Comparison of ENCODE assay signal across 22 cellular contexts in the genomic region with DNA sequence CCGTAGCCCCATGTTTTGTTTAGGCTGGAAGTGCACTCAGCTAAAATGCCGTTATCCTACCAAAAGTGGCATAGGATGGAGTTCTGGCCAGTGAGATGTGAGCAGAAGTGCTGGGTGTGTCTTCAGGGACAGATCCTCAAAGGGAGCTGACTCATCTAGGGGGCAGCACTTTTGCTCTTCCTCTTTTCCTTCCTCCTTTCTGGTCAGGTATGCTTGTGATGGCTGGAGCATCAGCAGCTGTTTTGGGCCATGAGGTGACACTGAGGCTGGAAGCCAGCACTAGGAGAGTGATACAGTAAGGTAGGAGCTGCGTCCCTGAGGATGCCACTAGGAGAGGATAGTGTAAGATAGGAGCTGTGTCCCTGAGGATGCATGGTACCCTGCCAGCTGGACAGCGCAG. TPM values are rescaled to one million over a fixed set of nuclear protein-coding genes. Genes with fewer than 3 reads are reported as not detected.
DNase-seq lines count a peak whose midpoint lies in the region; ATAC-seq and TF ChIP-seq lines count a peak whose summit lies in the region.
"Had no signal": no experiment of that assay in that cellular context is flagged by ENCODE, and none has a peak within 500 bp of the region (broad histone marks: within the 10 kb centered on the region; RNA-seq: fewer than 3 reads in every experiment).

No MANE protein-coding gene starts in this region.

- no peak overlapping the region for H3K9ac ChIP-seq in PC-3 (ENCODE audit: low read length)

- peak; percentile 7 for DNase-seq in Right ventricle myocardium inferior (ENCODE audit: missing footprints)
- no peak for DNase-seq in left cardiac atrium
- DNase-seq in HFFc6, result no peak
- DNase-seq in PC-3, result no peak
- no peak for DNase-seq in right atrium auricular region (ENCODE audit: low spot score)
- DNase-seq in activated CD4-positive, CD25-positive, alpha-beta regulatory T cell treated with anti-CD3 and anti-CD28 coated beads, Interleukin-2, amount 50 U/mL, for 72 hours, result no peak
- DNase-seq in DMS 273 treated with DMSO at 0.1 percent for 48 hours (lab: John Stamatoyannopoulos, UW), result no peak
- no peak for DNase-seq in middle frontal gyrus (ENCODE audit: extremely low spot score, low spot score)
- DNase-seq: BE2C; Caco-2; CD4-positive, alpha-beta T cell; DMS153; GDM1; GOT3; NCI-H187; NCI-H2227 treated with DMSO at 0.1 percent for 48 hours; NCI-H524; NCI-H82; RPMI8226 had no signal

- H3K9me2 ChIP-seq in PC-3 (replicated peaks; ENCODE audit: low read length), result no peaks in the 10 kb centered on the region

- H2AFZ ChIP-seq in PC-3 (ENCODE audit: low read length), result no peak overlapping the region

- no peaks in the 10 kb centered on the region for H3K9me3 ChIP-seq in PC-3 (ENCODE audit: low read length)
- no peaks in the 10 kb centered on the region for H3K9me3 ChIP-seq in right atrium auricular region
- H3K9me3 ChIP-seq: BE2C, Caco-2, SJSA1 had no signal

- peaks cover 4% of the 10 kb centered on the region; the same call in 1 of the 2 replicates for H3K9me3 Mint-ChIP-seq in HFFc6
- H3K9me3 Mint-ChIP-seq: CD4-positive, alpha-beta T cell had no signal

- ATAC-seq in Right ventricle myocardium inferior (no peak), left cardiac atrium (no peak), PC-3 (no peak)

- peaks cover 4% of the 10 kb centered on the region for H3K27me3 Mint-ChIP-seq in HFFc6 (ENCODE audit: insufficient read depth)

- CTCF ChIA-PET in PC-3 (lab: Charles Lee), result no interaction called here

- TF ChIP-seq CTCF in HFFc6 (IDR thresholded peaks at IDR 0.05) (peak; percentile 16; the same call in 1 of the 2 replicates), PC-3 (conservative IDR thresholded peaks at IDR 0.05; ENCODE audit: low read depth, low read length) (peak; percentile 22; the same call in 1 of the 2 replicates), right atrium auricular region (IDR thresholded peaks at IDR 0.05) (no peak)

- H3K27me3 ChIP-seq in PC-3 (ENCODE audit: low read length) (no peaks in the 10 kb centered on the region), right atrium auricular region (no peaks in the 10 kb centered on the region)
- H3K27me3 ChIP-seq: BE2C had no signal

- H3K79me2 ChIP-seq in PC-3 (ENCODE audit: low read length), result peaks cover under 1% of the 10 kb centered on the region

- H3K4me3 ChIP-seq in PC-3 (ENCODE audit: low read length) (no peak overlapping the region), right atrium auricular region (no peak overlapping the region)
- H3K4me3 ChIP-seq: SJSA1 had no signal

- H3K4me3 Mint-ChIP-seq in HFFc6, result no peak overlapping the region
- H3K4me3 Mint-ChIP-seq: CD4-positive, alpha-beta T cell had no signal

- H3K27ac ChIP-seq in PC-3 (ENCODE audit: low read length) (no peak overlapping the region), right atrium auricular region (peak overlapping the region; percentile 72 to 82)
- H3K27ac ChIP-seq: SJSA1 had no signal

- no peaks in the 10 kb centered on the region for H3F3A ChIP-seq in PC-3 (ENCODE audit: low read length, unreplicated experiment)

- no peaks in the 10 kb centered on the region for H4K20me1 ChIP-seq in PC-3 (ENCODE audit: low read length)

- H3K27ac Mint-ChIP-seq in HFFc6, result no peak overlapping the region
- H3K27ac Mint-ChIP-seq: CD4-positive, alpha-beta T cell had no signal

- peaks cover 12% of the 10 kb centered on the region for H3K4me1 ChIP-seq in PC-3 (ENCODE audit: insufficient read depth, low read length)
- peaks cover 0 to 31% of the 10 kb centered on the region in 2 donors for H3K4me1 ChIP-seq in right atrium auricular region
- H3K4me1 ChIP-seq: BE2C had no signal

- POLR2A ChIA-PET in PC-3 (lab: Charles Lee; ENCODE audit: unreplicated experiment), result no interaction called here

- intact Hi-C loops in Right ventricle myocardium inferior (cut with DNase I) (no loop called here), left cardiac atrium (cut with DNase I) (loop anchor here in 1 of 2 donors (10.0 kb wide), 1 partner anchor 49 kb away; a partner anchor contains a TSS), PC-3 (cut with micrococcal nuclease) (no loop called here)

- H3K4me1 Mint-ChIP-seq in HFFc6 (ENCODE audit: low read depth), result peaks cover 5% of the 10 kb centered on the region; the same call in 1 of the 2 replicates

- H3K36me3 ChIP-seq in PC-3 (ENCODE audit: low read depth, low read length), result no peaks in the 10 kb centered on the region
- no peaks in the 10 kb centered on the region for H3K36me3 ChIP-seq in right atrium auricular region
- H3K36me3 ChIP-seq: BE2C, SJSA1 had no signal

- no peaks in the 10 kb centered on the region for H3K36me3 Mint-ChIP-seq in HFFc6 (ENCODE audit: low read depth)

- H3K4me2 ChIP-seq in PC-3 (ENCODE audit: low read length), result no peak overlapping the region

- BruUV-seq in PC-3 (replicated peaks; lab: Mats Ljungman, UMichigan), result no TSS peak

RNA-seq across cellular contexts. Expression of a gene that starts 4.6 kb away (rescaled TPM):
- 59.5 TPM for total RNA-seq in Right ventricle myocardium inferior
- 10 to 100 TPM; 40.1 to 41.2 TPM for total RNA-seq in left cardiac atrium
- 10 to 100 TPM; 32.2 to 37.6 (median 33.5) TPM for total RNA-seq in HFFc6 (2021; fragmentation: NEBNext Ultra II Directional; extraction: Animal tissue kit (Norgen Biotek cat#: 25700))
- 32.5 and 39.7 TPM in 2 replicates for total RNA-seq in PC-3 (2014; rRNA removed)
- 10 to 100 TPM; 27.2 to 29.6 TPM for total RNA-seq in right atrium auricular region

RNA-seq across cellular contexts. Expression of a gene that starts 13.6 kb away (rescaled TPM):
- total RNA-seq in Right ventricle myocardium inferior, result not detected
- not detected for total RNA-seq in left cardiac atrium
- not detected for total RNA-seq in HFFc6 (2021; fragmentation: NEBNext Ultra II Directional; extraction: Animal tissue kit (Norgen Biotek cat#: 25700))
- not detected in 2 replicates for total RNA-seq in PC-3 (2014; rRNA removed)
- total RNA-seq in right atrium auricular region, result not detected
- total RNA-seq: Caco-2; CD4-positive, alpha-beta T cell; Daoy; MCF 10A; SJSA1 had no signal

RNA-seq across cellular contexts. Expression of a gene that starts 50.9 kb away (rescaled TPM):
- 21.6 TPM for total RNA-seq in Right ventricle myocardium inferior
- total RNA-seq in left cardiac atrium, result 10 to 100 TPM; 19.1 to 28.9 TPM
- total RNA-seq in HFFc6 (2021; fragmentation: NEBNext Ultra II Directional; extraction: Animal tissue kit (Norgen Biotek cat#: 25700)), result 10 to 100 TPM; 27.9 to 33.8 (median 30.2) TPM
- 33.9 and 40.5 TPM in 2 replicates for total RNA-seq in PC-3 (2014; rRNA removed)
- total RNA-seq in right atrium auricular region, result 10 to 100 TPM; 20.7 to 24.1 TPM

Comparison
In these comparisons a context has a peak if more than half of its experiments do, and no peak if none do; other contexts are left out.
1. CTCF ChIP-seq: peak in HFFc6 (single experiment) and PC-3 (single experiment); none in right atrium auricular region (0 of 2).